In the genomic region with DNA sequence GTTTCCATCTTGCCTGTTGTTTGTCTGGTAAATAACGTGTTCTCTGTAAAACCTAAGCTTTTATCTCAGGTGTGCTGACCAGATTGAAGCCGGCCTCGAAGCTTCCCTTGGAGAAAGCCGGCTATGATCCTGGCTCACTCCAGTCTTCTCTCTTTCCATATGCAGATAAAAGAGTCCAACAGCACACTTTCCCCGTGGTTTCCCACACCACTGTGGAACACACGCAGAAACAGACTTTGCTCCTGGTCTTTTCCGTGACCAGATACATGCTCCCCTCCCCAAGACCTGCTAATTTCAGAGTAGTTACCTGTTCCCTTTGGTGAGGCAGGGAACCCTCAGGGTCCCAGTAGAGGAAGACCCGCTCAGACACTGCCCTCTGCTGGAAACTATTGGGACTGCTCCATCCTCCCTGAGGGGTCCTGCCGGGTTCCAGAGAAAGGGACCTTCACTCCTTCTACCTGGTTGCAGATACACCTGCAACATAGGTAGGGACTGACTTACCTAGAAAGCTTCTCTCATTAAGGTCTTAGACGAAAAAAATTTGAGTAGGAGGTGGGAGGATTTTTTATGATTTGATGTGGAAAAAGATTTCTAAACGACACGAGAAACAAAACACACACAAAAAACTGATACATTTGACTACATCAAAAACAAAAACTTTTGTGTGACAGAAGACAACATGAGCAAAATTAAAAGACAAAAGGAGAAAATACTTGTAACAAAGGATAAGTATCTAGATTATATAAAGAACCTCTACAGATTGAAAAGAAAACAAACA, we compare ENCODE assay signal across 8 cellular contexts.
DNase-seq lines count a peak whose midpoint lies in the region; ATAC-seq and TF ChIP-seq lines count a peak whose summit lies in the region.

No MANE protein-coding gene starts in this region.

- H3K27me3 Mint-ChIP-seq in central memory CD8-positive, alpha-beta T cell, result peaks cover 11% of the 10 kb centered on the region

- no peaks in the 10 kb centered on the region for H3K9me3 Mint-ChIP-seq in central memory CD8-positive, alpha-beta T cell

- no peak overlapping the region for H3K27ac ChIP-seq in lung (ENCODE audit: low read depth in 1 of 2, low read length in 1 of 2)

- no peaks in the 10 kb centered on the region for H3K9me3 ChIP-seq in lung (ENCODE audit: control insufficient read depth in 2 of 2, insufficient read depth in 1 of 2, low read length in 1 of 2)

- H3K27me3 ChIP-seq in lung (ENCODE audit: control insufficient read depth, insufficient read depth), result peaks cover 4% of the 10 kb centered on the region

- peaks cover 7% of the 10 kb centered on the region for H3K4me1 Mint-ChIP-seq in central memory CD8-positive, alpha-beta T cell

- H3K27ac Mint-ChIP-seq in central memory CD8-positive, alpha-beta T cell (ENCODE audit: low read depth), result no peak overlapping the region

- WGBS in lung, 2 donors, result 61 to 64% methylated on average over 12 of the region's 12 CpGs

- TF ChIP-seq CTCF in lung (IDR thresholded peaks at IDR 0.05; ENCODE audit: control extremely low read depth, extremely low read depth), result peak; percentile 30

- H3K4me3 Mint-ChIP-seq in central memory CD8-positive, alpha-beta T cell, result no peak overlapping the region

- H3K36me3 Mint-ChIP-seq in central memory CD8-positive, alpha-beta T cell (ENCODE audit: insufficient read depth), result peaks cover 3% of the 10 kb centered on the region

- DNase-seq in NCI-H510A treated with DMSO at 0.1 percent for 48 hours (lab: John Stamatoyannopoulos, UW), result peak; percentile 30
- no peak for DNase-seq in NCI-H510A (lab: John Stamatoyannopoulos, UW)
- peak; percentile 23 for DNase-seq in LoVo (ENCODE audit: low spot score)
- peak; percentile 56 for DNase-seq in activated CD4-positive, CD25-positive, alpha-beta regulatory T cell treated with anti-CD3 and anti-CD28 coated beads, Interleukin-2, amount 50 U/mL, for 16 hours (ENCODE audit: low read depth, low spot score)
- peak; percentile 53 to 71 for DNase-seq in central memory CD8-positive, alpha-beta T cell (ENCODE audit: low spot score in 2 of 2)
- no peak for DNase-seq in lung (ENCODE audit: low spot score)
- peak; percentile 24 to 73 for DNase-seq in stimulated activated CD8-positive, alpha-beta memory T cell treated with anti-CD3 and anti-CD28 coated beads, Interleukin-4, amount 100 ng/mL, for 4 hours (ENCODE audit: low read depth in 2 of 2, low spot score in 1 of 2)

- H3K4me3 ChIP-seq in lung, result no peak overlapping the region

- no peaks in the 10 kb centered on the region for H3K4me1 ChIP-seq in lung (ENCODE audit: control insufficient read depth in 2 of 2, insufficient read depth in 2 of 2, low read length in 2 of 2)

- ATAC-seq in central memory CD8-positive, alpha-beta T cell (replicated peaks; ENCODE audit: extremely low read depth, poor library complexity, severe bottlenecking), result no peak
- ATAC-seq in lung (ENCODE audit: insufficient read depth, low FRiP score) (no peak), GM19035 (IDR thresholded peaks at IDR 0.05; ENCODE audit: unreplicated experiment) (no peak)

- H3K36me3 ChIP-seq in lung (ENCODE audit: control insufficient read depth in 2 of 2, insufficient read depth in 2 of 2, low read length in 2 of 2), result no peaks in the 10 kb centered on the region

Comparison
In these comparisons a context has a peak if more than half of its experiments do, and no peak if none do; other contexts are left out.
1. DNase-seq: peak in NCI-H510A treated with DMSO at 0.1 percent for 48 hours (single experiment), LoVo (single experiment), activated CD4-positive, CD25-positive, alpha-beta regulatory T cell treated with anti-CD3 and anti-CD28 coated beads, Interleukin-2, amount 50 U/mL, for 16 hours (single experiment), central memory CD8-positive, alpha-beta T cell (2 of 2) and stimulated activated CD8-positive, alpha-beta memory T cell treated with anti-CD3 and anti-CD28 coated beads, Interleukin-4, amount 100 ng/mL, for 4 hours (2 of 2); none in NCI-H510A (single experiment) and lung (single experiment).